Comparison of ENCODE assay signal across 20 cellular contexts in genomic region chr1:197683280-197683679, GRCh38.
"Had no signal": no experiment of that assay in that cellular context is flagged by ENCODE, and none has a peak within 500 bp of the region (broad histone marks: within the 10 kb centered on the region; RNA-seq: fewer than 3 reads in every experiment).

No MANE protein-coding gene starts in this region.

- H3K9ac ChIP-seq: neural progenitor cell had no signal

- ATAC-seq: natural killer cell treated with Interleukin-12 subunit alpha and Interleukin-12 subunit beta and Interleukin-15 and Interleukin-18, amount 100 ng/mL, for 72 hours had no signal

- H3K9me3 Mint-ChIP-seq: natural killer cell treated with Interleukin-12 subunit alpha and Interleukin-12 subunit beta and Interleukin-15 and Interleukin-18, amount 100 ng/mL, for 72 hours had no signal

- H3K4me3 Mint-ChIP-seq: natural killer cell treated with Interleukin-12 subunit alpha and Interleukin-12 subunit beta and Interleukin-15 and Interleukin-18, amount 100 ng/mL, for 72 hours; neural progenitor cell had no signal

- DNase-seq: cortex of kidney; dorsolateral prefrontal cortex; effector CD8-positive, alpha-beta T cell; foreskin melanocyte; heart left ventricle; hippocampal formation; kidney glomerular epithelial cell; midbrain; nucleus accumbens; ovary; right cardiac atrium; small intestine; stimulated activated CD4-positive, alpha-beta T cell treated with anti-CD3 and anti-CD28 coated beads, Interleukin-12 subunit alpha, Interleukin-12 subunit beta, amount 100 ng/mL, for 4 hours; stimulated activated naive CD4-positive, alpha-beta T cell; stomach; substantia nigra; transverse colon had no signal

- H3K4me2 ChIP-seq: neural progenitor cell had no signal

- H3K27me3 Mint-ChIP-seq: natural killer cell treated with Interleukin-12 subunit alpha and Interleukin-12 subunit beta and Interleukin-15 and Interleukin-18, amount 100 ng/mL, for 72 hours had no signal

- H3K27ac ChIP-seq: dorsolateral prefrontal cortex, heart left ventricle, neural progenitor cell, ovary, stomach, thoracic aorta, transverse colon had no signal

- H3K36me3 ChIP-seq: heart left ventricle, neural progenitor cell, ovary, stomach, thoracic aorta had no signal

- H3K9me3 ChIP-seq: ovary had no signal

- H3K4me3 ChIP-seq: dorsolateral prefrontal cortex, heart left ventricle, neural progenitor cell, ovary, stomach, thoracic aorta, transverse colon had no signal

- H3K27me3 ChIP-seq: dorsolateral prefrontal cortex, heart left ventricle, neural progenitor cell, ovary, stomach, transverse colon had no signal

- H2AFZ ChIP-seq: neural progenitor cell had no signal
